In genomic region chr2:48480526-48480925, GRCh38 we compare ENCODE assay signal across 22 cellular contexts. TPM values are rescaled to one million over a fixed set of nuclear protein-coding genes. Genes with fewer than 3 reads are reported as not detected.
DNase-seq lines count a peak whose midpoint lies in the region; ATAC-seq, FAIRE-seq and TF ChIP-seq lines count a peak whose summit lies in the region.
"Had no signal": no experiment of that assay in that cellular context is flagged by ENCODE, and none has a peak within 500 bp of the region (broad histone marks: within the 10 kb centered on the region; RNA-seq: fewer than 3 reads in every experiment).

No MANE protein-coding gene starts in this region.

- H3K9me3 Mint-ChIP-seq in activated T-cell treated with anti-CD3 and anti-CD28 coated beads, Interleukin-2, amount 50 U/mL, for 24 hours = no peaks in the 10 kb centered on the region
- H3K9me3 Mint-ChIP-seq: activated T-cell treated with anti-CD3 and anti-CD28 coated beads, Interleukin-2, amount 50 U/mL, for 4 hours; naive B cell had no signal

- FAIRE-seq in small intestine (lab: Jason Lieb, UNC) = no peak
- FAIRE-seq: HTR-8/SVneo had no signal

- ATAC-seq in right lobe of liver (peak in 2 of 4 donors; percentile 21 to 23), GM18868 (IDR thresholded peaks at IDR 0.05; ENCODE audit: unreplicated experiment) (no peak)
- ATAC-seq: activated T-cell treated with anti-CD3 and anti-CD28 coated beads, Interleukin-2, amount 50 U/mL, for 4 hours had no signal

- no peak for TF ChIP-seq POLR2A in right lobe of liver (IDR thresholded peaks at IDR 0.05)

- H3K36me3 ChIP-seq in endocrine pancreas (ENCODE audit: control insufficient read depth, insufficient read depth, low read length) = no peaks in the 10 kb centered on the region
- H3K36me3 ChIP-seq in right lobe of liver = peaks cover 0 to 4% (median 0%) of the 10 kb centered on the region in 4 donors
- peaks cover 0 to 2% of the 10 kb centered on the region in 2 donors for H3K36me3 ChIP-seq in small intestine (ENCODE audit: control insufficient read depth in 2 of 2, insufficient read depth in 2 of 2, low read length in 2 of 2)

- H3K27me3 Mint-ChIP-seq in activated T-cell treated with anti-CD3 and anti-CD28 coated beads, Interleukin-2, amount 50 U/mL, for 24 hours = no peaks in the 10 kb centered on the region
- H3K27me3 Mint-ChIP-seq: naive B cell had no signal

- 37% methylated on average over 3 of the region's 3 CpGs for WGBS in right lobe of liver (ENCODE audit: insufficient coverage, low coverage, low lambda C conversion rate, missing lambda C conversion rate)
- 16 to 43% (median 26%) methylated on average over 3 of the region's 3 CpGs for WGBS in small intestine, 3 donors

- H3K36me3 Mint-ChIP-seq in activated T-cell treated with anti-CD3 and anti-CD28 coated beads, Interleukin-2, amount 50 U/mL, for 24 hours (ENCODE audit: low read depth) = peaks cover 84% of the 10 kb centered on the region

- H3K27ac ChIP-seq in right lobe of liver = peak overlapping the region in 2 of 3 donors; percentile 45 to 56
- peak overlapping the region in 1 of 2 donors; percentile 65 for H3K27ac ChIP-seq in small intestine (ENCODE audit: low read depth in 1 of 2, low read length in 1 of 2)
- H3K27ac ChIP-seq: 22Rv1, RWPE1, tibial nerve had no signal

- peak overlapping the region; percentile 48 for H3K4me3 ChIP-seq in endocrine pancreas (ENCODE audit: control insufficient read depth, insufficient read depth, low read length)
- H3K4me3 ChIP-seq in right lobe of liver = no peak overlapping the region
- H3K4me3 ChIP-seq in small intestine (ENCODE audit: low read depth in 1 of 2, low read length in 2 of 2) = no peak overlapping the region
- H3K4me3 ChIP-seq: lung, tibial nerve had no signal

- H3K9ac ChIP-seq in endocrine pancreas (ENCODE audit: control insufficient read depth, insufficient read depth, low read length) = no peak overlapping the region

- H3K27me3 ChIP-seq in endocrine pancreas (ENCODE audit: control insufficient read depth, insufficient read depth, low read length) (no peaks in the 10 kb centered on the region), right lobe of liver (no peaks in the 10 kb centered on the region), small intestine (ENCODE audit: control insufficient read depth in 2 of 2, insufficient read depth in 2 of 2, low read length in 2 of 2) (no peaks in the 10 kb centered on the region)
- H3K27me3 ChIP-seq: tibial nerve had no signal

- H3K9me3 ChIP-seq in endocrine pancreas (ENCODE audit: control insufficient read depth, low read length) (no peaks in the 10 kb centered on the region), right lobe of liver (no peaks in the 10 kb centered on the region), small intestine (ENCODE audit: control insufficient read depth, low read depth) (no peaks in the 10 kb centered on the region)
- H3K9me3 ChIP-seq: tibial nerve had no signal

- H3K4me1 ChIP-seq in endocrine pancreas (ENCODE audit: control insufficient read depth, insufficient read depth, low read length) (peaks cover 14% of the 10 kb centered on the region), right lobe of liver (peaks cover 0 to 17% (median 8%) of the 10 kb centered on the region in 4 donors), small intestine (ENCODE audit: control insufficient read depth in 2 of 2, insufficient read depth in 1 of 2, low read depth in 1 of 2, low read length in 1 of 2) (peaks cover 0 to 3% of the 10 kb centered on the region in 2 donors)

- H3K4me1 Mint-ChIP-seq in activated T-cell treated with anti-CD3 and anti-CD28 coated beads, Interleukin-2, amount 50 U/mL, for 24 hours (ENCODE audit: low read depth) = no peaks in the 10 kb centered on the region
- H3K4me1 Mint-ChIP-seq: naive B cell had no signal

- intact Hi-C loops in right lobe of liver (cut with DNase I) = no loop called here

- no peak overlapping the region for H3K4me3 Mint-ChIP-seq in activated T-cell treated with anti-CD3 and anti-CD28 coated beads, Interleukin-2, amount 50 U/mL, for 24 hours
- H3K4me3 Mint-ChIP-seq: activated T-cell treated with anti-CD3 and anti-CD28 coated beads, Interleukin-2, amount 50 U/mL, for 4 hours; naive B cell had no signal

- no peak for TF ChIP-seq CTCF in right lobe of liver (IDR thresholded peaks at IDR 0.05)

- H3K27ac Mint-ChIP-seq in activated T-cell treated with anti-CD3 and anti-CD28 coated beads, Interleukin-2, amount 50 U/mL, for 24 hours = no peak overlapping the region

- DNase-seq in DMS 273 (lab: John Stamatoyannopoulos, UW; ENCODE audit: unreplicated experiment) = peak; percentile 54
- no peak for DNase-seq in DMS 273 treated with DMSO at 0.1 percent for 48 hours (lab: John Stamatoyannopoulos, UW)
- DNase-seq in right lobe of liver = no peak
- peak; percentile 58 for DNase-seq in small intestine
- no peak for DNase-seq in stimulated activated CD4-positive, alpha-beta T cell treated with anti-CD3 and anti-CD28 coated beads, Interleukin-1b, Interleukin-23, amount 100 ng/mL, for 48 hours
- DNase-seq in activated T-cell treated with anti-CD3 and anti-CD28 coated beads, Interleukin-2, amount 50 U/mL, for 24 hours = no peak
- DNase-seq: activated naive CD4-positive, alpha-beta T cell treated with Interleukin-2 at 50 U/mL for 16 hours; activated T-cell treated with anti-CD3 and anti-CD28 coated beads, Interleukin-2, amount 50 U/mL, for 4 hours; anterior cingulate cortex; effector CD4-positive, alpha-beta T cell; EL; Karpas-422; naive B cell; stimulated activated naive CD4-positive, alpha-beta T cell treated with Interleukin-2 at 50 U/mL for 16 hours; T1000 had no signal

RNA-seq across cellular contexts. Expression of gene PPP1R21, which starts 40.0 kb away (rescaled TPM):
- total RNA-seq in right lobe of liver = 10 to 100 TPM in 5 of 6 experiments, 1 to 10 TPM in 1; 8.5 to 20.1 (median 13.4) TPM
- polyA plus RNA-seq in small intestine = 10 to 100 TPM; 16.3 to 34.9 (median 20.8) TPM

RNA-seq across cellular contexts. Expression of gene STON1, which starts 49.4 kb away (rescaled TPM):
- total RNA-seq in right lobe of liver = 1 to 10 TPM; 1.1 to 4.3 (median 1.6) TPM
- 1 to 10 TPM in 2 of 3 donors, under 1 TPM in 1; 0.45 to 4.7 (median 1.4) TPM for polyA plus RNA-seq in small intestine

Comparison
In these comparisons a context has a peak if more than half of its experiments do, and no peak if none do; other contexts are left out.
1. DNase-seq: peak in DMS 273 (single experiment) and small intestine (single experiment); none in DMS 273 treated with DMSO at 0.1 percent for 48 hours (single experiment), right lobe of liver (0 of 3), stimulated activated CD4-positive, alpha-beta T cell treated with anti-CD3 and anti-CD28 coated beads, Interleukin-1b, Interleukin-23, amount 100 ng/mL, for 48 hours (single experiment) and activated T-cell treated with anti-CD3 and anti-CD28 coated beads, Interleukin-2, amount 50 U/mL, for 24 hours (single experiment).